Comparison of ENCODE assay signal across 25 cellular contexts in the genomic region with DNA sequence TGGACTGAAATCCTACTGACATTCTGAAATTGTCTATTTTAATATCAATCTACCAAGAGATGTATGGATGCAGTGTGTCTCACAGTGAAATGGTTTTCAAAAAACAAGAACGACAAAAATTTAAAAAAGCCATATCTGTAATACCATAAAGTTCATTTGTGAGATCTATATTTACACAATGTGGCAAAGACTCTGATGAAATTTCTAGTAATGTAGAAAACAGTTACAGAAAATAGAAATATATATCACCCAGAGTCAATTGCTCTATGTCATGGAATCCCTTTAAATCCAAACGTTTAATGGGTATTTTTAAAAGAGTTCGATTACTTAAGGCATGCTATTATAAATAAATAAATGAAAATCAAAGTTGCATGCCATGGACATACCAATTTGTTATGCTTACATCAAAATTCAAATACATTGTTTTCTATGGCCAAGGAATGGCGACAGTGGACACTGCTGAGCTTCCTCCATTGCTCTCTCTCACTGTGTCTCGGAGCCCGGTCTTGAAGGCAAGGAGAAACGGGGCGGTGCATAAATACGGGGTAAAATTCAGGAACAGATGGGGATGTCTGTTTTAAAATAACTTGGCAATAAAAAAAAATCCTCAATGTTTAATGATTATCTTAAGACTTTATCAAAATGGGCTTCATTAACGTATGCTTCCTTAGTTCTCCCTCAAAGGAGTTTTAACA. TPM values are rescaled to one million over a fixed set of nuclear protein-coding genes. Genes with fewer than 3 reads are reported as not detected.
DNase-seq lines count a peak whose midpoint lies in the region; ATAC-seq, FAIRE-seq and TF ChIP-seq lines count a peak whose summit lies in the region.
"Had no signal": no experiment of that assay in that cellular context is flagged by ENCODE, and none has a peak within 500 bp of the region (broad histone marks: within the 10 kb centered on the region; RNA-seq: fewer than 3 reads in every experiment).

No MANE protein-coding gene starts in this region.

- no peak overlapping the region for H3K4me3 Mint-ChIP-seq in activated T-cell treated with anti-CD3 and anti-CD28 coated beads, Interleukin-2, amount 50 U/mL, for 24 hours
- no peak overlapping the region for H3K4me3 Mint-ChIP-seq in activated T-cell treated with anti-CD3 and anti-CD28 coated beads, Interleukin-2, amount 50 U/mL, for 4 hours
- no peak overlapping the region for H3K4me3 Mint-ChIP-seq in CD8-positive, alpha-beta memory T cell
- H3K4me3 Mint-ChIP-seq: CD14-positive monocyte had no signal

- no peak for DNase-seq in activated T-cell treated with anti-CD3 and anti-CD28 coated beads, Interleukin-2, amount 50 U/mL, for 24 hours
- no peak for DNase-seq in activated T-cell treated with anti-CD3 and anti-CD28 coated beads, Interleukin-2, amount 50 U/mL, for 4 hours
- no peak for DNase-seq in CD8-positive, alpha-beta memory T cell
- DNase-seq in K562 (ENCODE audit: extremely low read depth in 1 of 4, low spot score in 3 of 4) (peak; percentile 15 to 77 (median 35)), HUDEP-2 (lab: John Stamatoyannopoulos, UW; ENCODE audit: unreplicated experiment in 76 of 76) (no peak), NCI-H1436 (lab: John Stamatoyannopoulos, UW) (no peak), foreskin fibroblast (no peak)
- DNase-seq: 8988T; ACHN; AML-193; BE2C; Caco-2; CD4-positive, alpha-beta T cell; DMS153; DND-41; GDM1; GOT3 had no signal

- no peaks in the 10 kb centered on the region for H3K27me3 Mint-ChIP-seq in activated T-cell treated with anti-CD3 and anti-CD28 coated beads, Interleukin-2, amount 50 U/mL, for 24 hours
- H3K27me3 Mint-ChIP-seq in activated T-cell treated with anti-CD3 and anti-CD28 coated beads, Interleukin-2, amount 50 U/mL, for 4 hours (ENCODE audit: low read depth), result no peaks in the 10 kb centered on the region
- H3K27me3 Mint-ChIP-seq in CD8-positive, alpha-beta memory T cell, result peaks cover 0 to 2% of the 10 kb centered on the region in 2 donors
- H3K27me3 Mint-ChIP-seq: CD4-positive, alpha-beta T cell had no signal

- H3K4me3 ChIP-seq in CD8-positive, alpha-beta memory T cell (ENCODE audit: low read length), result no peak overlapping the region
- H3K4me3 ChIP-seq in OCI-LY1 (ENCODE audit: low read depth, low read length, poor library complexity, severe bottlenecking) (no peak overlapping the region), K562 (peak overlapping the region; percentile 18), foreskin fibroblast (ENCODE audit: low read depth in 1 of 2, low read length in 2 of 2) (no peak overlapping the region)
- H3K4me3 ChIP-seq: A549; BLaER1 treated with 17β-estradiol and CSF1 and Interleukin-3, amounts not matched to agents 10 nM and 100 nM; GM12878; HAP-1 had no signal

- TF ChIP-seq RAD21 in K562 (CRISPR knock-in tag; conservative IDR thresholded peaks at IDR 0.05 in 1 of 2, IDR thresholded peaks at IDR 0.05 in 1 of 2), result no peak; a peak in 1 of 4 replicates

- H3K79me2 ChIP-seq in OCI-LY1 (ENCODE audit: insufficient read depth, low read length), result no peaks in the 10 kb centered on the region
- H3K79me2 ChIP-seq in K562 (ENCODE audit: control insufficient read depth, insufficient read depth, low read length), result peaks cover 18% of the 10 kb centered on the region

- no peaks in the 10 kb centered on the region for H3K4me1 ChIP-seq in CD8-positive, alpha-beta memory T cell (ENCODE audit: insufficient read depth, low read length)
- H3K4me1 ChIP-seq in OCI-LY1 (ENCODE audit: insufficient read depth, low read length, severe bottlenecking) (no peaks in the 10 kb centered on the region), K562 (replicated peaks in 1 of 2; ENCODE audit: control insufficient read depth in 2 of 2, insufficient read depth in 2 of 2, low read length in 2 of 2) (peaks cover 0 to 25% of the 10 kb centered on the region in 2 experiments; a peak in 3 of 5 replicates)
- H3K4me1 ChIP-seq: A549, BE2C, Caco-2, HAP-1 had no signal

- intact Hi-C loops in K562 (cut with micrococcal nuclease), result loop anchor here (2.0 to 5.0 kb wide), 5 partner anchors 40 to 169 kb away; no protein-coding TSS in a partner anchor

- BruUV-seq in K562 (replicated peaks; lab: Mats Ljungman, UMichigan), result TSS peak; percentile 81

- TF ChIP-seq CTCF in OCI-LY1 (IDR thresholded peaks at IDR 0.05; ENCODE audit: low read length), result no peak
- TF ChIP-seq CTCF in K562 (IDR thresholded peaks at IDR 0.05 in 2 of 3, conservative IDR thresholded peaks at IDR 0.05 in 1 of 3; ENCODE audit: insufficient read depth in 2 of 3, low read depth in 1 of 3, low read length in 3 of 3), result no peak
- TF ChIP-seq CTCF in foreskin fibroblast (IDR thresholded peaks at IDR 0.05; ENCODE audit: low read depth, low read length), result no peak

- no peaks in the 10 kb centered on the region for H3K9me3 Mint-ChIP-seq in activated T-cell treated with anti-CD3 and anti-CD28 coated beads, Interleukin-2, amount 50 U/mL, for 24 hours
- no peaks in the 10 kb centered on the region for H3K9me3 Mint-ChIP-seq in activated T-cell treated with anti-CD3 and anti-CD28 coated beads, Interleukin-2, amount 50 U/mL, for 4 hours
- no peaks in the 10 kb centered on the region for H3K9me3 Mint-ChIP-seq in CD8-positive, alpha-beta memory T cell
- H3K9me3 Mint-ChIP-seq: CD14-positive monocyte; CD4-positive, alpha-beta T cell had no signal

- no peaks in the 10 kb centered on the region for H3F3A ChIP-seq in OCI-LY1 (ENCODE audit: insufficient read depth, low read length)

- no peaks in the 10 kb centered on the region for H3K9me1 ChIP-seq in K562 (ENCODE audit: control insufficient read depth, insufficient read depth, low read length)

- H3K27me3 ChIP-seq in CD8-positive, alpha-beta memory T cell (ENCODE audit: insufficient read depth, low read length, poor library complexity, severe bottlenecking), result no peaks in the 10 kb centered on the region
- H3K27me3 ChIP-seq in OCI-LY1 (ENCODE audit: insufficient read depth, low read length), result no peaks in the 10 kb centered on the region
- no peaks in the 10 kb centered on the region for H3K27me3 ChIP-seq in K562 (ENCODE audit: control insufficient read depth in 2 of 2, insufficient read depth in 2 of 2, low read length in 2 of 2)
- H3K27me3 ChIP-seq: BE2C; BLaER1 treated with 17β-estradiol and CSF1 and Interleukin-3, amounts not matched to agents 10 nM and 100 nM had no signal

- no peak for ATAC-seq in activated T-cell treated with anti-CD3 and anti-CD28 coated beads, Interleukin-2, amount 50 U/mL, for 4 hours
- ATAC-seq in K562, result peak; percentile 79
- ATAC-seq: A549, GM12878 had no signal

- TF ChIP-seq POLR2A in K562 (conservative IDR thresholded peaks at IDR 0.05), result peak; percentile 54; the same call in 1 of the 2 replicates

- peaks cover 35% of the 10 kb centered on the region for H3K4me1 Mint-ChIP-seq in activated T-cell treated with anti-CD3 and anti-CD28 coated beads, Interleukin-2, amount 50 U/mL, for 24 hours (ENCODE audit: low read depth)
- H3K4me1 Mint-ChIP-seq in activated T-cell treated with anti-CD3 and anti-CD28 coated beads, Interleukin-2, amount 50 U/mL, for 4 hours (ENCODE audit: low read depth), result peaks cover 42% of the 10 kb centered on the region
- H3K4me1 Mint-ChIP-seq in CD8-positive, alpha-beta memory T cell, result peaks cover 6 to 11% (median 10%) of the 10 kb centered on the region in 3 donors

- peak overlapping the region; percentile 72 for H2AFZ ChIP-seq in OCI-LY1 (ENCODE audit: low read length)
- H2AFZ ChIP-seq in K562 (ENCODE audit: low read depth, low read length), result peak overlapping the region; percentile 93

- H3K9me2 ChIP-seq in OCI-LY1 (ENCODE audit: low read depth, low read length), result no peaks in the 10 kb centered on the region

- H3K27ac Mint-ChIP-seq in activated T-cell treated with anti-CD3 and anti-CD28 coated beads, Interleukin-2, amount 50 U/mL, for 24 hours, result peak overlapping the region; percentile 35
- peak overlapping the region in 3 of 8 donors; percentile 7 to 29 (median 21) for H3K27ac Mint-ChIP-seq in CD8-positive, alpha-beta memory T cell

- CTCF ChIA-PET in CD8-positive, alpha-beta memory T cell (lab: Charles Lee), result no interaction called here
- CTCF ChIA-PET in K562 (lab: Yijun Ruan, JAX; ENCODE audit: low intra/inter-chr PET ratio), result no interaction called here

- no peak for TF ChIP-seq EP300 in K562 (IDR thresholded peaks at IDR 0.05; ENCODE audit: low read length)

- H3K9ac ChIP-seq in OCI-LY1 (ENCODE audit: low read length), result no peak overlapping the region
- H3K9ac ChIP-seq in K562 (ENCODE audit: insufficient read depth in 1 of 2, low read depth in 2 of 2, low read length in 2 of 2), result peak overlapping the region; percentile 56 to 87; a peak in 3 of 4 replicates
- H3K9ac ChIP-seq: BLaER1 treated with 17β-estradiol and CSF1 and Interleukin-3, amounts not matched to agents 10 nM and 100 nM had no signal

- H3K4me2 ChIP-seq in OCI-LY1 (ENCODE audit: low read length) (no peak overlapping the region), K562 (ENCODE audit: insufficient read depth, low read length) (peak overlapping the region; percentile 67)
- H3K4me2 ChIP-seq: A549; BLaER1 treated with 17β-estradiol and CSF1 and Interleukin-3, amounts not matched to agents 10 nM and 100 nM had no signal

- FAIRE-seq in K562 (lab: Jason Lieb, UNC), result peak; percentile 88
- FAIRE-seq: A549, GM12878, GM19239, H54 had no signal

- peak overlapping the region; percentile 56 for H3K27ac ChIP-seq in CD8-positive, alpha-beta memory T cell (ENCODE audit: low read depth, low read length)
- no peak overlapping the region for H3K27ac ChIP-seq in OCI-LY1 (ENCODE audit: low read depth, low read length, poor library complexity, severe bottlenecking)
- H3K27ac ChIP-seq in K562 (ENCODE audit: extremely low read depth, low read depth, low read length), result peak overlapping the region; percentile 91
- H3K27ac ChIP-seq: A549; BLaER1 treated with 17β-estradiol and CSF1 and Interleukin-3, amounts not matched to agents 10 nM and 100 nM had no signal

- H3K36me3 ChIP-seq in CD8-positive, alpha-beta memory T cell (ENCODE audit: insufficient read depth, low read length), result no peaks in the 10 kb centered on the region
- H3K36me3 ChIP-seq in OCI-LY1 (ENCODE audit: insufficient read depth, low read length), result no peaks in the 10 kb centered on the region
- no peaks in the 10 kb centered on the region for H3K36me3 ChIP-seq in K562 (ENCODE audit: control insufficient read depth, insufficient read depth, low read length)
- H3K36me3 ChIP-seq: BE2C; BLaER1 treated with 17β-estradiol and CSF1 and Interleukin-3, amounts not matched to agents 10 nM and 100 nM; HAP-1 had no signal

- H3K36me3 Mint-ChIP-seq in activated T-cell treated with anti-CD3 and anti-CD28 coated beads, Interleukin-2, amount 50 U/mL, for 24 hours (ENCODE audit: low read depth), result no peaks in the 10 kb centered on the region
- H3K36me3 Mint-ChIP-seq in activated T-cell treated with anti-CD3 and anti-CD28 coated beads, Interleukin-2, amount 50 U/mL, for 4 hours (ENCODE audit: insufficient read depth), result no peaks in the 10 kb centered on the region
- H3K36me3 Mint-ChIP-seq in CD8-positive, alpha-beta memory T cell, result peaks cover 0 to 2% (median 0%) of the 10 kb centered on the region in 3 donors
- H3K36me3 Mint-ChIP-seq: CD14-positive monocyte had no signal

- H4K20me1 ChIP-seq in OCI-LY1 (ENCODE audit: insufficient read depth, low read length), result no peaks in the 10 kb centered on the region
- no peaks in the 10 kb centered on the region for H4K20me1 ChIP-seq in K562 (replicated peaks; ENCODE audit: control insufficient read depth, insufficient read depth, low read length)
- H4K20me1 ChIP-seq: BLaER1 treated with 17β-estradiol and CSF1 and Interleukin-3, amounts not matched to agents 10 nM and 100 nM had no signal

- in situ Hi-C loops in K562 (cut with MboI), result no loop called here

- POLR2A ChIA-PET in CD8-positive, alpha-beta memory T cell (lab: Charles Lee), result no interaction called here
- POLR2A ChIA-PET in K562 (lab: Yijun Ruan, JAX), result interaction anchor here (0.6 to 1.3 kb wide), 2 partner anchors 10 to 39 kb away, joined by 3 to 7 read pairs; no protein-coding TSS in a partner anchor

- 1% methylated on average over 10 of the region's 10 CpGs for WGBS in K562 (ENCODE audit: insufficient coverage, low coverage, missing lambda C conversion rate)

- no peaks in the 10 kb centered on the region for H3K9me3 ChIP-seq in CD8-positive, alpha-beta memory T cell (ENCODE audit: low read length)
- H3K9me3 ChIP-seq in OCI-LY1 (ENCODE audit: low read length) (no peaks in the 10 kb centered on the region), K562 (replicated peaks; ENCODE audit: control insufficient read depth, insufficient read depth, low read depth, low read length) (no peaks in the 10 kb centered on the region)
- H3K9me3 ChIP-seq: A549; BE2C; BLaER1 treated with 17β-estradiol and CSF1 and Interleukin-3, amounts not matched to agents 10 nM and 100 nM; Caco-2; HAP-1 had no signal

RNA-seq across cellular contexts. Expression of a gene that starts 37.0 kb away (rescaled TPM):
- 100 to 1,000 TPM in 1 of 3 donors, 10 to 100 TPM in 2; 54.0 to 107 (median 73.5) TPM for total RNA-seq in activated T-cell treated with anti-CD3 and anti-CD28 coated beads, Interleukin-2, amount 50 U/mL, for 4 hours
- 10 to 100 TPM; 82.6 to 83.2 TPM for total RNA-seq in CD8-positive, alpha-beta memory T cell
- 34.1 TPM for polyA plus RNA-seq in CD8-positive, alpha-beta memory T cell
- total RNA-seq in K562 (2011; cell fraction: chromatin; rRNA removed; ENCODE audit: low replicate concordance), result 35.2 and 136 TPM in 2 replicates
- 20.5 and 30.3 TPM in 2 replicates for total RNA-seq in K562 (2011; cell fraction: nucleolus; rRNA removed)
- 46.3 and 72.5 TPM in 2 replicates for total RNA-seq in K562 (2011; cell fraction: nucleoplasm; rRNA removed)
- total RNA-seq in K562 (2014; rRNA removed), result 96.8 and 106 TPM in 2 replicates
- total RNA-seq in K562 (2014; rRNA removed; fragmentation: Illumina TruSeq; extraction: Trizol), result 201 and 218 TPM in 2 replicates
- total RNA-seq in K562 (2015; rRNA removed; fragmentation: Illumina TruSeq; extraction: Trizol), result 143 and 159 TPM in 2 replicates
- 101 and 118 TPM in 2 replicates for total RNA-seq in K562 (2021)
- polyA plus RNA-seq in K562 (2011; rRNA removed), result 135 and 151 TPM in 2 replicates
- 22.7 and 52.5 TPM in 2 replicates for polyA plus RNA-seq in K562 (2011; cell fraction: cytosol; rRNA removed)
- polyA plus RNA-seq in K562 (2011; cell fraction: nucleus; rRNA removed), result 48.6 and 89.9 TPM in 2 replicates
- polyA plus RNA-seq in K562 (2012), result 101 and 117 TPM in 2 replicates
- polyA plus RNA-seq in K562 (2014; fragmentation: Illumina TruSeq; extraction: Trizol), result 172 and 209 TPM in 2 replicates
- 100 to 1,000 TPM; 184 to 223 TPM for polyA plus RNA-seq in K562 (2014; fragmentation: Nextera tagmentation; extraction: Ambion mirVana)
- 129 and 135 TPM in 2 replicates for polyA plus RNA-seq in K562 (2014; rRNA removed)
- polyA minus RNA-seq in K562 (2011; rRNA and poly(A)+ RNA removed), result 95.4 and 142 TPM in 2 replicates
- polyA minus RNA-seq in K562 (2011; cell fraction: cytosol; rRNA and poly(A)+ RNA removed), result 33.6 and 37.9 TPM in 2 replicates
- polyA minus RNA-seq in K562 (2011; cell fraction: nucleus; rRNA and poly(A)+ RNA removed), result 39.7 and 92.0 TPM in 2 replicates
- total RNA-seq: Caco-2 had no signal

Comparison
In these comparisons a context has a peak if more than half of its experiments do, and no peak if none do; other contexts are left out.
1. DNase-seq: peak in K562 (4 of 4); none in activated T-cell treated with anti-CD3 and anti-CD28 coated beads, Interleukin-2, amount 50 U/mL, for 24 hours (single experiment), activated T-cell treated with anti-CD3 and anti-CD28 coated beads, Interleukin-2, amount 50 U/mL, for 4 hours (single experiment), CD8-positive, alpha-beta memory T cell (0 of 5), HUDEP-2 (0 of 76), NCI-H1436 (single experiment) and foreskin fibroblast (0 of 2).